ENCODE assay signal across 26 cellular contexts in the genomic region with DNA sequence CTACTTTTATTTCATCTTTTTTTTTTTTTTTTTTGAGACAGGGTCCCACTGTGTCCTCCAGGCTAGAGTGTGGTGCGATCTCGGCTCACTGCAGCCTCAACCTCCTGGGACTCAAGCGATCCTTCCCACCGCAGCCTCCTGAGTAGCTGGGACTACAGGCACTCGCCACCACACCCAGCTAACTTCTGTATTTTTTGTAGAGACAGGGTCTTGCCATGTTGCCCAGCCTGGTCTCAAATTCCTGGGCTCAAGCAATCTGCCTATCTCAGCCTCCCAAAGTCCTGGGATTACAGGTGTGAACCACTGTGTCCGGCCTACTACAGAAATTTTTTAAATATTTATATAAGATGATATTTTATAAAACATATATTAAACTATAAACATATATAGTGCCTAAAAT.
"Had no signal": no experiment of that assay in that cellular context is flagged by ENCODE, and none has a peak within 500 bp of the region (broad histone marks: within the 10 kb centered on the region; RNA-seq: fewer than 3 reads in every experiment).

No MANE protein-coding gene starts in this region.

- H3K9me3 Mint-ChIP-seq: activated naive CD4-positive, alpha-beta T cell treated with anti-CD3 and anti-CD28 coated beads for 36 hours; activated naive CD8-positive, alpha-beta T cell treated with anti-CD3 and anti-CD28 coated beads, Interleukin-2, amount 10 ng/mL, durations not matched to agents 7 days and 5 days; activated T-helper 1 cell treated with anti-CD3 and anti-CD28 coated beads, Interleukin-12 subunit alpha, Interleukin-12 subunit beta, Interleukin-2, Interleukin-4 antibody, amounts not matched to agents 30 ng/mL and 10 ng/mL and 1 ng/mL, durations not matched to agents 14 hours and 24 hours and 36 hours; dendritic cell treated with granulocyte-macrophage colony-stimulating factor and Interleukin-4, amounts not matched to agents 40 ng/mL and 50 ng/mL, for 4 days; endodermal cell; nephron had no signal

- DNase-seq: activated CD4-positive, alpha-beta T cell treated with anti-CD3 and anti-CD28 coated beads for 48 hours; activated CD4-positive, alpha-beta T cell treated with anti-CD3 and anti-CD28 coated beads, Interleukin-2, amount 50 U/mL, for 48 hours; activated CD8-positive, alpha-beta memory T cell treated with anti-CD3 and anti-CD28 coated beads for 24 hours; activated effector memory CD4-positive, alpha-beta T cell treated with anti-CD3 and anti-CD28 coated beads, Interleukin-2, amount 50 U/mL, for 16 hours; activated naive CD4-positive, alpha-beta T cell treated with anti-CD3 and anti-CD28 coated beads for 36 hours; activated naive CD8-positive, alpha-beta T cell treated with anti-CD3 and anti-CD28 coated beads, Interleukin-2, amount 10 ng/mL, durations not matched to agents 7 days and 5 days; activated T-cell treated with anti-CD3 and anti-CD28 coated beads, Interleukin-2, amount 50 U/mL, for 1 hour; central memory CD4-positive, alpha-beta T cell; endodermal cell; foreskin keratinocyte; heart right ventricle; left lung; stimulated activated CD4-positive, alpha-beta T cell treated with anti-CD3 and anti-CD28 coated beads, Interleukin-12 subunit alpha, Interleukin-12 subunit beta, amount 100 ng/mL, for 4 hours; stimulated activated CD4-positive, alpha-beta T cell treated with anti-CD3 and anti-CD28 coated beads, Interleukin-4, amount 100 ng/mL, for 1 hour; stimulated activated naive CD8-positive, alpha-beta T cell treated with anti-CD3 and anti-CD28 coated beads, Interleukin-15, Interleukin-2, amounts not matched to agents 100 U/mL and 50 U/mL, for 24 hours; T-helper 1 cell had no signal

- H3K27me3 ChIP-seq: foreskin keratinocyte, upper lobe of left lung, vagina had no signal

- H3K36me3 ChIP-seq: left lung, thoracic aorta, upper lobe of left lung, vagina had no signal

- ATAC-seq: activated CD4-positive, CD25-positive, alpha-beta regulatory T cell treated with anti-CD3 and anti-CD28 coated beads, Interleukin-2, amount 50 U/mL, for 24 hours; esophagus mucosa; foreskin keratinocyte; heart right ventricle; left lung; sciatic nerve; stimulated activated naive CD8-positive, alpha-beta T cell treated with anti-CD3 and anti-CD28 coated beads, Interleukin-15, Interleukin-2, amounts not matched to agents 100 U/mL and 50 U/mL, for 24 hours had no signal

- H3K4me3 Mint-ChIP-seq: dendritic cell treated with granulocyte-macrophage colony-stimulating factor and Interleukin-4, amounts not matched to agents 40 ng/mL and 50 ng/mL, for 4 days had no signal

- H3K27ac ChIP-seq: thoracic aorta, vagina had no signal

- H3K27ac Mint-ChIP-seq: endodermal cell had no signal

- H3K27me3 Mint-ChIP-seq: activated naive CD8-positive, alpha-beta T cell treated with anti-CD3 and anti-CD28 coated beads, Interleukin-2, amount 10 ng/mL, durations not matched to agents 7 days and 5 days; progenitor cell of endocrine pancreas had no signal

- H3K4me3 ChIP-seq: vagina had no signal

- H3K9me3 ChIP-seq: heart right ventricle, left lung, thoracic aorta, upper lobe of left lung, vagina had no signal
